Comparison of ENCODE assay signal across 8 cellular contexts in genomic region chr6:1312444-1313363, GRCh38. TPM values are rescaled to one million over a fixed set of nuclear protein-coding genes. Genes with fewer than 3 reads are reported as not detected.
DNase-seq lines count a peak whose midpoint lies in the region; ATAC-seq and TF ChIP-seq lines count a peak whose summit lies in the region.

No MANE protein-coding gene starts in this region.

- H3K9me3 ChIP-seq in WERI-Rb-1 (ENCODE audit: severe bottlenecking): no peaks in the 10 kb centered on the region
- no peaks in the 10 kb centered on the region for H3K9me3 ChIP-seq in right cardiac atrium (ENCODE audit: control insufficient read depth, low read length)

- H3K36me3 ChIP-seq in WERI-Rb-1: no peaks in the 10 kb centered on the region

- peaks cover 5% of the 10 kb centered on the region for H3K4me1 ChIP-seq in right cardiac atrium (ENCODE audit: control insufficient read depth, insufficient read depth, low read length)

- ATAC-seq in right cardiac atrium (no peak), GM18498 (IDR thresholded peaks at IDR 0.05; ENCODE audit: unreplicated experiment) (no peak)

- 2% methylated on average over 111 of the region's 111 CpGs for WGBS in right cardiac atrium

- peak; percentile 42; the same call in 1 of the 2 replicates for TF ChIP-seq CTCF in WERI-Rb-1 (IDR thresholded peaks at IDR 0.05; ENCODE audit: low read depth, low read length)

- H3K27ac ChIP-seq in WERI-Rb-1 (no peak overlapping the region), right cardiac atrium (ENCODE audit: low read length) (no peak overlapping the region), skin epidermis (peak overlapping the region in 20 of 21 experiments; percentile 42 to 92 (median 81))

- H3K27me3 ChIP-seq in WERI-Rb-1 (ENCODE audit: insufficient read depth, low read depth, severe bottlenecking) (peaks cover 79% of the 10 kb centered on the region), right cardiac atrium (ENCODE audit: control insufficient read depth, insufficient read depth) (no peaks in the 10 kb centered on the region)

- H3K4me3 ChIP-seq in WERI-Rb-1 (ENCODE audit: low read depth, low read length) (peak overlapping the region; percentile 45), right cardiac atrium (ENCODE audit: low read length) (peak overlapping the region; percentile 43), skin epidermis (peak overlapping the region; percentile 36 to 49 (median 43))

- DNase-seq in activated CD4-positive, alpha-beta T cell treated with anti-CD3 and anti-CD28 coated beads for 48 hours: peak; percentile 30
- DNase-seq in activated CD4-positive, alpha-beta T cell treated with anti-CD3 and anti-CD28 coated beads, Interleukin-2, amount 50 U/mL, for 4 hours: no peak
- DNase-seq in WERI-Rb-1: peak; percentile 79
- DNase-seq in right cardiac atrium: peak in 1 of 3 donors; percentile 61
- DNase-seq in KG1 (lab: John Stamatoyannopoulos, UW): no peak
- no peak for DNase-seq in GOT3 (lab: John Stamatoyannopoulos, UW)

- intact Hi-C loops in right cardiac atrium (cut with DNase I): no loop called here

RNA-seq across cellular contexts. Expression of gene FOXQ1, which starts 0.8 kb away (rescaled TPM):
- not detected for total RNA-seq in right cardiac atrium
- not detected for polyA plus RNA-seq in right cardiac atrium

Comparison
In these comparisons a context has a peak if more than half of its experiments do, and no peak if none do; other contexts are left out.
1. DNase-seq: peak in activated CD4-positive, alpha-beta T cell treated with anti-CD3 and anti-CD28 coated beads for 48 hours (single experiment) and WERI-Rb-1 (single experiment); none in activated CD4-positive, alpha-beta T cell treated with anti-CD3 and anti-CD28 coated beads, Interleukin-2, amount 50 U/mL, for 4 hours (0 of 2), KG1 (single experiment) and GOT3 (single experiment).
2. H3K27ac ChIP-seq: peak in skin epidermis (20 of 21); none in WERI-Rb-1 (single experiment) and right cardiac atrium (single experiment).
3. Peak in every context shown above with its lines, with median percentiles within 50 percentile points of each other: H3K4me3 ChIP-seq.